Comparison of ENCODE assay signal across 14 cellular contexts in the genomic region with DNA sequence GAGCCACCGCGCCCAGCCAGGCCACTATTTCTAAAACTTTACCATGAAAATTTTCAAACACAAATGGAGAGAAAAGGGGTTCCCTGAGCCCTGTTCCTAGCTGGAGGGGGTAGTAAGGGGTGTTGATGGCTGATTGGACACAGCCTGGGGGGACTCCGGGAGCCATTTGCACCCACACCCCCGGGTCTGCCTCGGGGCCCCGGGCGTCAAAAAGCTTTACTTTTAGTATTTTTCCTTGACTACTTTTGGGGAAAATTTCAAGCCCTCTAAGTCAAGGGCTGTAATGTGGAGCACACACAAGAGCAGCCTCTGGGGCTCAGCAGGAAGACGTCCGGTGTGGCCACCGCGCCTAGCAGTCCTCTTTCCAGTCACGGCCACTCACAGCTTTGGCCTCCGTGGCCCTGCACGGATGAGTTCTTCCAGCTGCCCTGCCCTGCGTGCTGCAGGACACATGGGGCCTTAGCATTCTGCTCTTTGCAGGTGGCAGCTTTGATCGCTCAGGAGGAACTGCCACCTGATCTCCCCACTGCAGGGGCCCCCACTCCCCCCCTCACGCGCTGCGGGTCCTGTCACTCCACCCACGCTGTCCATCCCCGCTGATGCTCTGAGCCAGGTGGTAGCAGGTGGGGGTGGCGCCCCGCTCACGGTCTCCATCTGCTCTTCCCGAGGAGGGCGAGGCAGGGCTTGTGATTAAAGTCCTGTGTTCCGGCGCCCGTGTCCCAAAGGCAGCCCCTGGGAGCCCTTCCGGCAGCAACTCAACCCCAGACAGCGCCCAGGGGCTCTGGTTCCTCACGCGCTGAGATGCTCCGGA. TPM values are rescaled to one million over a fixed set of nuclear protein-coding genes. Genes with fewer than 3 reads are reported as not detected.
DNase-seq lines count a peak whose midpoint lies in the region; ATAC-seq and TF ChIP-seq lines count a peak whose summit lies in the region.
"Had no signal": no experiment of that assay in that cellular context is flagged by ENCODE, and none has a peak within 500 bp of the region (broad histone marks: within the 10 kb centered on the region; RNA-seq: fewer than 3 reads in every experiment).

No MANE protein-coding gene starts in this region.

- H4K20me1 ChIP-seq in OCI-LY1 (ENCODE audit: insufficient read depth, low read length): no peaks in the 10 kb centered on the region
- no peaks in the 10 kb centered on the region for H4K20me1 ChIP-seq in mammary epithelial cell (ENCODE audit: insufficient read depth, low read length)

- DNase-seq in 8988T (peak; percentile 60), DMS53 treated with DMSO at 0.1 percent for 48 hours (lab: John Stamatoyannopoulos, UW; ENCODE audit: unreplicated experiment) (peak; percentile 73), kidney epithelial cell (ENCODE audit: low read depth) (peak; percentile 25), prostate gland (ENCODE audit: low spot score) (no peak), mammary epithelial cell (no peak)
- DNase-seq: activated naive CD4-positive, alpha-beta T cell treated with anti-CD3 and anti-CD28 coated beads for 36 hours; AML-193; DMS79 treated with DMSO at 0.1 percent for 48 hours; gastrocnemius medialis; NCI-H2029 had no signal

- BruUV-seq in mammary epithelial cell (replicated peaks; lab: Mats Ljungman, UMichigan): no TSS peak

- H3K9ac ChIP-seq in OCI-LY1 (ENCODE audit: low read length): no peak overlapping the region
- no peak overlapping the region for H3K9ac ChIP-seq in mammary epithelial cell (ENCODE audit: insufficient read depth, low read length)

- TF ChIP-seq POLR2A in prostate gland (IDR thresholded peaks at IDR 0.05): no peak

- in situ Hi-C loops in mammary epithelial cell (cut with MboI; ENCODE audit: low sequenced_read_pairs in 2 of 2): no loop called here

- H3K36me3 ChIP-seq in OCI-LY1 (ENCODE audit: insufficient read depth, low read length) (peaks cover 39% of the 10 kb centered on the region), kidney epithelial cell (ENCODE audit: control insufficient read depth, insufficient read depth, low read length) (peaks cover 7% of the 10 kb centered on the region), prostate gland (peaks cover 0 to 12% of the 10 kb centered on the region in 2 donors), mammary epithelial cell (ENCODE audit: insufficient read depth, low read length) (peaks cover 10% of the 10 kb centered on the region)

- H3K4me2 ChIP-seq in OCI-LY1 (ENCODE audit: low read length) (peak overlapping the region; percentile 25; the same call in 1 of the 2 replicates), mammary epithelial cell (ENCODE audit: insufficient read depth, low read depth, low read length) (no peak overlapping the region)

- H3K27me3 ChIP-seq in OCI-LY1 (ENCODE audit: insufficient read depth, low read length) (no peaks in the 10 kb centered on the region), kidney epithelial cell (ENCODE audit: control insufficient read depth, insufficient read depth, low read length) (no peaks in the 10 kb centered on the region), prostate gland (replicated peaks; ENCODE audit: insufficient read depth) (no peaks in the 10 kb centered on the region), mammary epithelial cell (ENCODE audit: insufficient read depth, low read length) (no peaks in the 10 kb centered on the region)
- H3K27me3 ChIP-seq: gastrocnemius medialis had no signal

- H3K79me2 ChIP-seq in OCI-LY1 (ENCODE audit: insufficient read depth, low read length): no peaks in the 10 kb centered on the region
- no peaks in the 10 kb centered on the region for H3K79me2 ChIP-seq in mammary epithelial cell (ENCODE audit: insufficient read depth, low read length)

- ATAC-seq in GM19324 (IDR thresholded peaks at IDR 0.05; ENCODE audit: low FRiP score, unreplicated experiment): no peak
- ATAC-seq in activated CD4-positive, CD25-positive, alpha-beta regulatory T cell treated with anti-CD3 and anti-CD28 coated beads, Interleukin-2, amount 50 U/mL, for 24 hours: no peak
- ATAC-seq: gastrocnemius medialis had no signal

- H3K27ac ChIP-seq in OCI-LY1 (ENCODE audit: low read depth, low read length, poor library complexity, severe bottlenecking): peak overlapping the region; percentile 66
- no peak overlapping the region for H3K27ac ChIP-seq in prostate gland
- H3K27ac ChIP-seq in mammary epithelial cell (ENCODE audit: insufficient read depth, low read depth, low read length): no peak overlapping the region
- H3K27ac ChIP-seq: gastrocnemius medialis had no signal

- WGBS in prostate gland: 79% methylated on average over 34 of the region's 34 CpGs
- WGBS in mammary epithelial cell (ENCODE audit: low coverage, missing lambda C conversion rate): 99% methylated on average over 15 of the region's 34 CpGs

- H3K4me1 ChIP-seq in OCI-LY1 (ENCODE audit: insufficient read depth, low read length, severe bottlenecking): peaks cover 10% of the 10 kb centered on the region
- H3K4me1 ChIP-seq in prostate gland (replicated peaks): no peaks in the 10 kb centered on the region
- no peaks in the 10 kb centered on the region for H3K4me1 ChIP-seq in mammary epithelial cell (ENCODE audit: insufficient read depth, low read length)
- H3K4me1 ChIP-seq: gastrocnemius medialis had no signal

- intact Hi-C loops in prostate gland (cut with DNase I): no loop called here
- intact Hi-C loops in mammary epithelial cell (cut with micrococcal nuclease): no loop called here

- CTCF ChIA-PET in mammary epithelial cell (lab: Charles Lee; ENCODE audit: low non-redundant PET): no interaction called here

- no peaks in the 10 kb centered on the region for H3K9me2 ChIP-seq in OCI-LY1 (ENCODE audit: low read depth, low read length)

- no peaks in the 10 kb centered on the region for H3K9me3 ChIP-seq in OCI-LY1 (ENCODE audit: low read length)
- H3K9me3 ChIP-seq in prostate gland: no peaks in the 10 kb centered on the region
- no peaks in the 10 kb centered on the region for H3K9me3 ChIP-seq in mammary epithelial cell (replicated peaks; ENCODE audit: insufficient read depth, low read length)
- H3K9me3 ChIP-seq: gastrocnemius medialis had no signal

- no peak overlapping the region for H3K4me3 ChIP-seq in OCI-LY1 (ENCODE audit: low read depth, low read length, poor library complexity, severe bottlenecking)
- no peak overlapping the region for H3K4me3 ChIP-seq in kidney epithelial cell (ENCODE audit: low read depth, low read length)
- H3K4me3 ChIP-seq in prostate gland: no peak overlapping the region
- H3K4me3 ChIP-seq in mammary epithelial cell (replicated peaks in 1 of 3; ENCODE audit: insufficient read depth in 1 of 3, low read depth in 2 of 3, low read length in 3 of 3): no peak overlapping the region
- H3K4me3 ChIP-seq: gastrocnemius medialis had no signal

- dilution Hi-C loops in mammary epithelial cell (cut with HindIII; ENCODE audit: low sequenced_read_pairs): loop anchor here (5.0 kb wide), 2 partner anchors 40 to 195 kb away; a partner anchor contains a TSS

- H3F3A ChIP-seq in OCI-LY1 (ENCODE audit: insufficient read depth, low read length): no peaks in the 10 kb centered on the region

- TF ChIP-seq CTCF in OCI-LY1 (IDR thresholded peaks at IDR 0.05; ENCODE audit: low read length): no peak
- no peak for TF ChIP-seq CTCF in kidney epithelial cell (IDR thresholded peaks at IDR 0.05; ENCODE audit: insufficient read depth, low read length, poor library complexity, severe bottlenecking)
- no peak for TF ChIP-seq CTCF in prostate gland (IDR thresholded peaks at IDR 0.05)
- no peak for TF ChIP-seq CTCF in mammary epithelial cell (conservative IDR thresholded peaks at IDR 0.05 in 1 of 2, IDR thresholded peaks at IDR 0.05 in 1 of 2; ENCODE audit: extremely low read depth in 1 of 2, insufficient read depth in 1 of 2, low read depth in 1 of 2, low read length in 2 of 2)

- H2AFZ ChIP-seq in OCI-LY1 (ENCODE audit: low read length) (no peak overlapping the region), mammary epithelial cell (ENCODE audit: low read depth, low read length) (no peak overlapping the region)

RNA-seq across cellular contexts. Expression of a gene that starts 14.4 kb away (rescaled TPM):
- total RNA-seq in kidney epithelial cell: 229 and 251 TPM in 2 replicates
- 100 to 1,000 TPM; 221 to 272 TPM for total RNA-seq in prostate gland
- total RNA-seq in mammary epithelial cell: 100 to 1,000 TPM; 187 to 206 TPM
- 122 TPM for polyA plus RNA-seq in mammary epithelial cell
- 104 TPM for polyA minus RNA-seq in mammary epithelial cell

RNA-seq across cellular contexts. Expression of a gene that starts 42.5 kb away (rescaled TPM):
- total RNA-seq in kidney epithelial cell (81.1 and 96.3 TPM in 2 replicates), prostate gland (10 to 100 TPM; 46.3 to 50.3 TPM), mammary epithelial cell (10 to 100 TPM; 30.8 to 34.5 TPM)
- 32.6 TPM for polyA plus RNA-seq in mammary epithelial cell
- 41.4 TPM for polyA minus RNA-seq in mammary epithelial cell

RNA-seq across cellular contexts. Expression of a gene that starts 42.8 kb away (rescaled TPM):
- total RNA-seq in kidney epithelial cell (83.7 and 96.1 TPM in 2 replicates), prostate gland (10 to 100 TPM; 47.0 to 62.8 TPM), mammary epithelial cell (100 to 1,000 TPM in 1 of 2 donors, 10 to 100 TPM in 1; 36.5 to 194 TPM)
- 230 TPM for polyA plus RNA-seq in mammary epithelial cell
- polyA minus RNA-seq in mammary epithelial cell: 165 TPM

RNA-seq across cellular contexts. Expression of a gene that starts 44.7 kb away (rescaled TPM):
- total RNA-seq in kidney epithelial cell: 1.6 and 1.9 TPM in 2 replicates
- 1 to 10 TPM; 1.9 to 9.1 TPM for total RNA-seq in prostate gland
- 1 to 10 TPM in 1 of 2 donors, under 1 TPM in 1; 0.50 to 1.2 TPM for total RNA-seq in mammary epithelial cell
- polyA plus RNA-seq in mammary epithelial cell: 0.35 TPM
- not detected for polyA minus RNA-seq in mammary epithelial cell

RNA-seq across cellular contexts. Expression of a gene that starts 50.8 kb away (rescaled TPM):
- total RNA-seq in kidney epithelial cell (18.4 and 19.7 TPM in 2 replicates), prostate gland (1 to 10 TPM; 8.4 to 9.1 TPM), mammary epithelial cell (10 to 100 TPM; 11.3 to 31.2 TPM)
- polyA plus RNA-seq in mammary epithelial cell: 16.6 TPM
- polyA minus RNA-seq in mammary epithelial cell: 12.6 TPM
- total RNA-seq: endothelial cell of umbilical vein had no signal

Comparison
In these comparisons a context has a peak if more than half of its experiments do, and no peak if none do; other contexts are left out.
1. DNase-seq: peak in 8988T (single experiment), DMS53 treated with DMSO at 0.1 percent for 48 hours (single experiment) and kidney epithelial cell (single experiment); none in prostate gland (single experiment) and mammary epithelial cell (single experiment).